Comparison of ENCODE assay signal across 9 cellular contexts in the genomic region with DNA sequence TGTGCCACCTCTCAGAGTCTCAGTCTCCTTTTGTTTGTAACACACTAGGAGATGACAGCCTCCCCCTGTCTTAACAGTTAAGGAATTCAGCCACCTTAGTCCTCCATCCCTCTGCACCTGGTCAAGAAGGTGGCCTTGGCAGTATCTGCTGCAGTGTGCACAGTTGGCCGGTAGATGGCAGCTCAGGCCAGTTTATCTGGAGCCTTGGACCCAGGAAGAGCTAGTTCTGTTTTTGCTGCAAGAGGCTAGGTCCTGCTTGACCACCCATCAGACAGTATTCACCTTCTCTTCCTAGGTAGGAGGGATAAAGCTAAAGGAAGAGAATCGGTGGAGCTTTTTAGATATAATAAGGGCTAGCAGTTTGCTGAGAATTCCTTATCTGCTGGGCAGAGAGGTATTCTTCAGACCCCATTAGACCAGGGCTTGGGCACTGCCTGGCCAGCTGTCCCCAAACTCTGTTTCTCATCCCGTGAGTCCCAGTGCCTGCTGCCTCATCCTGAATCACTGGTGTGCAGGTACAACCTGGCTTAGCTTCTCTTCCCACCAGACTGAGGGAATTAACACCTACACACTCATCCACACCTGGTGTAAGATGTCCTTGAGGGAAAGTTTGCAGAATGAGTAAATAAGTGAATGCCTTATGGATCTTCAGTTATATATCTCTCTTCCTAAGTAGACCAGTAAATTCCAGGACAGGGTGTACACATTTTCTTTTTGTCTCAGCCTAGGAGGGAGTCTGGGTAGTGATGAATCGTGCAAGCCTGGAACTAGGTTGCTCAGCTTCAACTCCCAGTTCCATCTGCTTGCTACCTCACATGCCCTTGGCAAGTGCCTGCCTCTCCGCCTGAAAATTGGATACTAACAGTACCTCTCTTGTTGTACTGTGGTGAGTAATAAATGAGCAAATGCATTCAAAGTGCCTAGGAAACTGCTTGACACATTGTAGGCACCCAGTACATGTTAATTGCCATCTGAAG.
DNase-seq lines count a peak whose midpoint lies in the region; ATAC-seq and TF ChIP-seq lines count a peak whose summit lies in the region.
"Had no signal": no experiment of that assay in that cellular context is flagged by ENCODE, and none has a peak within 500 bp of the region (broad histone marks: within the 10 kb centered on the region; RNA-seq: fewer than 3 reads in every experiment).

No MANE protein-coding gene starts in this region.

- H3K27ac Mint-ChIP-seq in naive B cell: peak overlapping the region in 1 of 6 donors; percentile 40

- H3K4me1 Mint-ChIP-seq in naive B cell: peaks cover 0 to 3% (median 0%) of the 10 kb centered on the region in 3 donors

- ATAC-seq in HG03565 (IDR thresholded peaks at IDR 0.05; ENCODE audit: unreplicated experiment) (peak; percentile 84), naive B cell (ENCODE audit: low read depth in 2 of 2) (peak; percentile 32 to 39)

- DNase-seq in GM19240 (ENCODE audit: insufficient read length, low spot score) (peak; percentile 65), NOMO-1 treated with DMSO at 0.1 percent for 48 hours (lab: John Stamatoyannopoulos, UW; ENCODE audit: unreplicated experiment) (peak; percentile 48), epithelial cell of proximal tubule (ENCODE audit: low read depth) (peak; percentile 12), naive B cell (peak; percentile 16)
- DNase-seq in activated CD8-positive, alpha-beta memory T cell treated with anti-CD3 and anti-CD28 coated beads, Interleukin-2, amount 50 U/mL, for 24 hours (ENCODE audit: extremely low read depth): peak; percentile 26
- peak in 4 of 6 experiments; percentile 17 to 47 (median 34) for DNase-seq in stimulated activated naive CD4-positive, alpha-beta T cell (lab: John Stamatoyannopoulos, UW)

- H3K36me3 Mint-ChIP-seq in naive B cell: no peaks in the 10 kb centered on the region

- peak; percentile 93 for TF ChIP-seq CTCF in C4-2B (conservative IDR thresholded peaks at IDR 0.05)
- TF ChIP-seq CTCF in epithelial cell of proximal tubule (conservative IDR thresholded peaks at IDR 0.05; ENCODE audit: low read depth, low read length): peak; percentile 99

- no peak overlapping the region for H3K4me3 ChIP-seq in epithelial cell of proximal tubule (ENCODE audit: low read depth, low read length)
- H3K4me3 ChIP-seq: SK-N-MC had no signal

- H3K4me3 Mint-ChIP-seq in naive B cell: no peak overlapping the region

- H3K27ac ChIP-seq in C4-2B: no peak overlapping the region
- H3K27ac ChIP-seq: SK-N-MC had no signal

- H3K27me3 Mint-ChIP-seq in naive B cell: peaks cover 6 to 25% (median 12%) of the 10 kb centered on the region in 3 donors

- no peaks in the 10 kb centered on the region for H3K9me3 Mint-ChIP-seq in naive B cell

Comparison
In these comparisons a context has a peak if more than half of its experiments do, and no peak if none do; other contexts are left out.
1. DNase-seq: peak in every context shown above with its lines; median percentile 65 in GM19240; 48 in NOMO-1 treated with DMSO at 0.1 percent for 48 hours; 34 in stimulated activated naive CD4-positive, alpha-beta T cell; 26 in activated CD8-positive, alpha-beta memory T cell treated with anti-CD3 and anti-CD28 coated beads, Interleukin-2, amount 50 U/mL, for 24 hours; 16 in naive B cell; 12 in epithelial cell of proximal tubule.